ENCODE assay signal across 25 cellular contexts in the genomic region with DNA sequence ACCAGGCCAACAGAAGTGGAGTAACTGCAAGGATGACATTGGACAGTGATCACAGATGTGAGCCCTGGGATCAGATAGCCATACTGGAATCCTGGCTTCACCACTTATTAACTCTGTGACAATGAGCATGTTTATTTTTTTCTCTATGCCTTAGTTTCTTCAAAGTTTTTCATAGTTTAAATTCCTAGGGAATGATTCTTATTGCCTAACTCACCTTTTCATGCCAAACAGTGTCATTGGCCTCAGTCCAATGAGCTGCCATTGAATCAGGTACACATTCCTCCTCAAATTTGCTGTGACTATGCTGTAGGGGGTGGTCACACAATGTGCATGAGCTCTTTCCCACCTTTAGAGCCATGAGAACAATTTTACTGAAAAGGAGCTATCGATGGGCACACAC.
"Had no signal": no experiment of that assay in that cellular context is flagged by ENCODE, and none has a peak within 500 bp of the region (broad histone marks: within the 10 kb centered on the region; RNA-seq: fewer than 3 reads in every experiment).

No MANE protein-coding gene starts in this region.

- H3K9me3 Mint-ChIP-seq: central memory CD8-positive, alpha-beta T cell had no signal

- H3K4me1 Mint-ChIP-seq: activated T-helper 17 cell treated with anti-CD3 and anti-CD28 coated beads, Interleukin-2, amount 50 U/mL, for 72 hours; central memory CD8-positive, alpha-beta T cell; T-cell had no signal

- H3K36me3 ChIP-seq: gastroesophageal sphincter, left ventricle myocardium inferior, tibial nerve had no signal

- H3K4me1 ChIP-seq: gastroesophageal sphincter, left ventricle myocardium inferior, tibial nerve had no signal

- H3K9me3 ChIP-seq: mucosa of descending colon had no signal

- H3K36me3 Mint-ChIP-seq: natural killer cell treated with Interleukin-12 subunit alpha and Interleukin-12 subunit beta and Interleukin-15 and Interleukin-18, amount 100 ng/mL, for 72 hours; T-cell had no signal

- ATAC-seq: activated T-helper 17 cell treated with anti-CD3 and anti-CD28 coated beads, Interleukin-2, amount 50 U/mL, for 72 hours; gastroesophageal sphincter; mucosa of descending colon; natural killer cell treated with Interleukin-12 subunit alpha and Interleukin-12 subunit beta and Interleukin-15 and Interleukin-18, amount 100 ng/mL, for 72 hours; right cardiac atrium; T-cell had no signal

- H3K4me3 ChIP-seq: gastroesophageal sphincter, left ventricle myocardium inferior, lung, mucosa of descending colon, tibial nerve had no signal

- H3K27ac Mint-ChIP-seq: activated T-helper 17 cell treated with anti-CD3 and anti-CD28 coated beads, Interleukin-2, amount 50 U/mL, for 72 hours; natural killer cell treated with Interleukin-12 subunit alpha and Interleukin-12 subunit beta and Interleukin-15 and Interleukin-18, amount 100 ng/mL, for 72 hours; T-cell; T-helper 2 cell treated with Interferon-gamma antibody and Interleukin-4, amounts not matched to agents 5 μg/mL and 100 μg/mL, for 36 hours had no signal

- H3K27ac ChIP-seq: epithelial cell of prostate, gastroesophageal sphincter, left ventricle myocardium inferior, tibial nerve had no signal

- FAIRE-seq: astrocyte, colon had no signal

- H3K27me3 Mint-ChIP-seq: activated T-helper 17 cell treated with anti-CD3 and anti-CD28 coated beads, Interleukin-2, amount 50 U/mL, for 72 hours; central memory CD8-positive, alpha-beta T cell; natural killer cell treated with Interleukin-12 subunit alpha and Interleukin-12 subunit beta and Interleukin-15 and Interleukin-18, amount 100 ng/mL, for 72 hours; T-cell had no signal

- DNase-seq: activated CD4-positive, alpha-beta T cell treated with anti-CD3 and anti-CD28 coated beads for 4 hours; activated CD4-positive, alpha-beta T cell treated with anti-CD3 and anti-CD28 coated beads, Interleukin-2, amount 50 U/mL, for 48 hours; activated CD8-positive, alpha-beta memory T cell treated with anti-CD3 and anti-CD28 coated beads, Interleukin-2, amount 50 U/mL, for 4 hours; activated gamma-delta T cell treated with Interleukin-2 at 50 U/mL for 16 hours; activated naive CD4-positive, alpha-beta T cell treated with anti-CD3 and anti-CD28 coated beads, Interleukin-2, amount 50 U/mL, for 16 hours; activated T-cell treated with anti-CD3 and anti-CD28 coated beads, Interleukin-2, amount 50 U/mL, for 1 hour; amniotic stem cell; dermis blood vessel endothelial cell; effector CD4-positive, alpha-beta T cell; hippocampal formation; left ventricle myocardium inferior; mucosa of descending colon; right cardiac atrium; stimulated activated naive CD4-positive, alpha-beta T cell treated with Interleukin-2 at 50 U/mL for 16 hours; T-cell had no signal

- H3K4me3 Mint-ChIP-seq: activated T-helper 17 cell treated with anti-CD3 and anti-CD28 coated beads, Interleukin-2, amount 50 U/mL, for 72 hours; central memory CD8-positive, alpha-beta T cell; natural killer cell treated with Interleukin-12 subunit alpha and Interleukin-12 subunit beta and Interleukin-15 and Interleukin-18, amount 100 ng/mL, for 72 hours; T-cell; T-helper 2 cell treated with Interferon-gamma antibody and Interleukin-4, amounts not matched to agents 5 μg/mL and 100 μg/mL, for 36 hours had no signal

- H3K27me3 ChIP-seq: gastroesophageal sphincter, tibial nerve had no signal
